In genomic region chr5:77630246-77631165, GRCh38 we compare ENCODE assay signal across 8 cellular contexts. TPM values are rescaled to one million over a fixed set of nuclear protein-coding genes. Genes with fewer than 3 reads are reported as not detected.
DNase-seq lines count a peak whose midpoint lies in the region; ATAC-seq lines count a peak whose summit lies in the region.

No MANE protein-coding gene starts in this region.

- no peaks in the 10 kb centered on the region for H3K36me3 ChIP-seq in skeletal muscle satellite cell (ENCODE audit: insufficient read depth, low read length)

- peaks cover 12% of the 10 kb centered on the region for H3K4me1 ChIP-seq in skeletal muscle satellite cell (ENCODE audit: control insufficient read depth, insufficient read depth, low read length)

- peaks cover 96% of the 10 kb centered on the region for H3K27me3 ChIP-seq in skeletal muscle satellite cell (ENCODE audit: control insufficient read depth, insufficient read depth, low read length)

- peak overlapping the region; percentile 74 for H3K4me3 Mint-ChIP-seq in activated T-cell treated with anti-CD3 and anti-CD28 coated beads, Interleukin-2, amount 50 U/mL, for 4 hours

- H3K9me3 Mint-ChIP-seq in activated T-cell treated with anti-CD3 and anti-CD28 coated beads, Interleukin-2, amount 50 U/mL, for 4 hours: peaks cover 9% of the 10 kb centered on the region

- H3K9ac ChIP-seq in skeletal muscle satellite cell (ENCODE audit: low read depth, low read length): no peak overlapping the region

- peak; percentile 84 for ATAC-seq in GM19025 (IDR thresholded peaks at IDR 0.05; ENCODE audit: low read depth, unreplicated experiment)
- ATAC-seq in HG03103 (IDR thresholded peaks at IDR 0.05; ENCODE audit: low read depth, unreplicated experiment): peak; percentile 67
- ATAC-seq in activated T-cell treated with anti-CD3 and anti-CD28 coated beads, Interleukin-2, amount 50 U/mL, for 4 hours: peak; percentile 89 to 91

- H3K4me2 ChIP-seq in skeletal muscle satellite cell (ENCODE audit: low read length): peak overlapping the region; percentile 91

- H3K4me1 Mint-ChIP-seq in activated T-cell treated with anti-CD3 and anti-CD28 coated beads, Interleukin-2, amount 50 U/mL, for 4 hours (ENCODE audit: low read depth): peaks cover 24% of the 10 kb centered on the region

- DNase-seq in D341Med (ENCODE audit: low spot score): peak; percentile 92
- DNase-seq in NCI-H345 treated with DMSO at 0.1 percent for 48 hours (lab: John Stamatoyannopoulos, UW; ENCODE audit: unreplicated experiment): peak; percentile 30
- DNase-seq in activated T-cell treated with anti-CD3 and anti-CD28 coated beads, Interleukin-2, amount 50 U/mL, for 4 hours: no peak
- DNase-seq in hepatic stellate cell (ENCODE audit: low spot score): peak; percentile 50
- DNase-seq in NK-92 (lab: John Stamatoyannopoulos, UW; ENCODE audit: unreplicated experiment): no peak

- H3K36me3 Mint-ChIP-seq in activated T-cell treated with anti-CD3 and anti-CD28 coated beads, Interleukin-2, amount 50 U/mL, for 4 hours (ENCODE audit: insufficient read depth): no peaks in the 10 kb centered on the region

- peaks cover 71% of the 10 kb centered on the region for H3K27me3 Mint-ChIP-seq in activated T-cell treated with anti-CD3 and anti-CD28 coated beads, Interleukin-2, amount 50 U/mL, for 4 hours (ENCODE audit: low read depth)

- H3K9me3 ChIP-seq in skeletal muscle satellite cell (replicated peaks; ENCODE audit: low read length): no peaks in the 10 kb centered on the region

- H3K4me3 ChIP-seq in skeletal muscle satellite cell (ENCODE audit: low read length): peak overlapping the region; percentile 73

RNA-seq across cellular contexts. Expression of gene OTP, which starts 8.0 kb away (rescaled TPM):
- not detected for total RNA-seq in activated T-cell treated with anti-CD3 and anti-CD28 coated beads, Interleukin-2, amount 50 U/mL, for 4 hours
- total RNA-seq in skeletal muscle satellite cell (2012; rRNA removed): not detected in 2 replicates

Comparison
In these comparisons a context has a peak if more than half of its experiments do, and no peak if none do; other contexts are left out.
1. DNase-seq: peak in D341Med (single experiment), NCI-H345 treated with DMSO at 0.1 percent for 48 hours (single experiment) and hepatic stellate cell (single experiment); none in activated T-cell treated with anti-CD3 and anti-CD28 coated beads, Interleukin-2, amount 50 U/mL, for 4 hours (single experiment) and NK-92 (single experiment).
2. Peak in every context shown above with its lines, with median percentiles within 50 percentile points of each other: ATAC-seq.